ENCODE assay signal across 1 cellular context in the genomic region with DNA sequence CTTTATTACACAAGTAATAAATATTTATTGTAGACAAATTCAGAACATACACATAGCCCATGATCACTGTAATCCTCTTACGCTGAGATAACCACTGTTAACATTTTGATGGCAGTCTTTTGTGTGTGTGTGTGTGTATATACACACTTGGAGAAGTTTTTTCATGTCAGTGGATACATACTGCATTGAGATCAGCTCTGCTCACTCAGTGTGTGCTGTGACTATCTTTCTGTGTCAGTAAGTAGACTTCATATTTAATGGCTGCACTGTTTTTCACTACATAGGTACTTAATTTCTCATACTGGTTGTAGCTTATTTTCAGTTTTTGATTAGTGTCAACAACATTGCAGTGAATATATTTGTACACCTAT.
TF ChIP-seq lines count a peak whose summit lies in the region.

No MANE protein-coding gene starts in this region.

TF ChIP-seq in H1, 55 proteins besides CTCF, POLR2A, EP300 and RAD21:
- TF ChIP-seq FOSL1 (IDR thresholded peaks at IDR 0.05; ENCODE audit: insufficient read depth, low read depth, low read length) (no peak), CBX5 (IDR thresholded peaks at IDR 0.05; ENCODE audit: low read depth, low read length) (no peak), GABPA (IDR thresholded peaks at IDR 0.05; ENCODE audit: borderline replicate concordance, insufficient read depth, low read length) (no peak), RBBP5 (IDR thresholded peaks at IDR 0.05; ENCODE audit: borderline replicate concordance, low read depth, low read length) (no peak), CHD2 (IDR thresholded peaks at IDR 0.05; ENCODE audit: low read length) (no peak)
- TF ChIP-seq, protein P1, sequence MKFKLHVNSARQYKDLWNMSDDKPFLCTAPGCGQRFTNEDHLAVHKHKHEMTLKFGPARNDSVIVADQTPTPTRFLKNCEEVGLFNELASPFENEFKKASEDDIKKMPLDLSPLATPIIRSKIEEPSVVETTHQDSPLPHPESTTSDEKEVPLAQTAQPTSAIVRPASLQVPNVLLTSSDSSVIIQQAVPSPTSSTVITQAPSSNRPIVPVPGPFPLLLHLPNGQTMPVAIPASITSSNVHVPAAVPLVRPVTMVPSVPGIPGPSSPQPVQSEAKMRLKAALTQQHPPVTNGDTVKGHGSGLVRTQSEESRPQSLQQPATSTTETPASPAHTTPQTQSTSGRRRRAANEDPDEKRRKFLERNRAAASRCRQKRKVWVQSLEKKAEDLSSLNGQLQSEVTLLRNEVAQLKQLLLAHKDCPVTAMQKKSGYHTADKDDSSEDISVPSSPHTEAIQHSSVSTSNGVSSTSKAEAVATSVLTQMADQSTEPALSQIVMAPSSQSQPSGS (IDR thresholded peaks at IDR 0.05; ENCODE audit: low read length): no peak
